Comparison of ENCODE assay signal across 16 cellular contexts in genomic region chr1:4375812-4376211, GRCh38.
"Had no signal": no experiment of that assay in that cellular context is flagged by ENCODE, and none has a peak within 500 bp of the region (broad histone marks: within the 10 kb centered on the region; RNA-seq: fewer than 3 reads in every experiment).

No MANE protein-coding gene starts in this region.

- H3K4me1 ChIP-seq: gastrocnemius medialis, right lobe of liver, tibial artery had no signal

- H3K27ac ChIP-seq: gastrocnemius medialis, neutrophil, right lobe of liver, tibial artery had no signal

- ATAC-seq: activated CD4-positive, CD25-positive, alpha-beta regulatory T cell treated with anti-CD3 and anti-CD28 coated beads, Interleukin-2, amount 50 U/mL, for 24 hours; gastrocnemius medialis; mucosa of descending colon; naive thymus-derived CD8-positive, alpha-beta T cell; right lobe of liver; stimulated activated effector memory CD8-positive, alpha-beta T cell treated with anti-CD3 and anti-CD28 coated beads, Interleukin-12 subunit alpha, Interleukin-12 subunit beta, amount 100 ng/mL, for 72 hours had no signal

- H3K36me3 Mint-ChIP-seq: stimulated activated effector memory CD8-positive, alpha-beta T cell treated with anti-CD3 and anti-CD28 coated beads, Interleukin-12 subunit alpha, Interleukin-12 subunit beta, amount 100 ng/mL, for 72 hours had no signal

- H3K36me3 ChIP-seq: gastrocnemius medialis, neutrophil, right lobe of liver, tibial artery had no signal

- H3K4me3 ChIP-seq: gastrocnemius medialis, lung, mucosa of descending colon, right lobe of liver, tibial artery had no signal

- H3K27ac Mint-ChIP-seq: activated naive CD4-positive, alpha-beta T cell treated with anti-CD3 and anti-CD28 coated beads, Interleukin-2, amount 50 U/mL, for 72 hours; naive thymus-derived CD8-positive, alpha-beta T cell; stimulated activated effector memory CD8-positive, alpha-beta T cell treated with anti-CD3 and anti-CD28 coated beads, Interleukin-12 subunit alpha, Interleukin-12 subunit beta, amount 100 ng/mL, for 72 hours had no signal

- H3K9me3 ChIP-seq: gastrocnemius medialis, neutrophil, right lobe of liver, tibial artery had no signal

- H3K27me3 ChIP-seq: gastrocnemius medialis, neutrophil, right lobe of liver, tibial artery had no signal

- H3K4me3 Mint-ChIP-seq: naive thymus-derived CD8-positive, alpha-beta T cell; stimulated activated effector memory CD8-positive, alpha-beta T cell treated with anti-CD3 and anti-CD28 coated beads, Interleukin-12 subunit alpha, Interleukin-12 subunit beta, amount 100 ng/mL, for 72 hours had no signal

- DNase-seq: activated effector memory CD4-positive, alpha-beta T cell treated with Interleukin-2 at 50 U/mL for 16 hours; activated T-cell treated with anti-CD3 and anti-CD28 coated beads, Interleukin-2, amount 50 U/mL, for 1 hour; amygdala; caudate nucleus; cortex of kidney; effector CD8-positive, alpha-beta T cell; gastrocnemius medialis; mucosa of descending colon; naive thymus-derived CD8-positive, alpha-beta T cell; right lobe of liver; tibial artery had no signal

- H3K4me1 Mint-ChIP-seq: stimulated activated effector memory CD8-positive, alpha-beta T cell treated with anti-CD3 and anti-CD28 coated beads, Interleukin-12 subunit alpha, Interleukin-12 subunit beta, amount 100 ng/mL, for 72 hours had no signal
